21 cellular contexts compared by ENCODE assay signal in the genomic region with DNA sequence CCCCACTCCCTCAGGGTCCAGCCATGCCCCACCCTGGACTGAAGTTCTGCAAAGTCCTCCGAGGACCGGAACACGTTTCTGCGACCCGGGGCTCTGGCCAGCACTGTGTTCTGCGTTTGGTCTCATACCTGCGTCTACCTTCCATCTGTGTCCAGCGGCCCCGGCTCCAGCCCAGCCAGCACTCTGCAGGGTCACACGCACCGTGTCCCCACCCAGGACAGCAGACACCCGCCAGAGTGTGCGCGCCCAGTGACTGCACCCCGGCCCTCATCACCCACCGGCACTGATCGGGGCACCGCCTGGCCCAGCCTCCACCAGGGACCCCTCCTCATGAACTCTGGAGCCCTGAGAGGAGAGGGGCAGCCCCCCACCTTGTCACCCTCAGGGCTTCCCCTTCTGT.
"Had no signal": no experiment of that assay in that cellular context is flagged by ENCODE, and none has a peak within 500 bp of the region (broad histone marks: within the 10 kb centered on the region; RNA-seq: fewer than 3 reads in every experiment).

No MANE protein-coding gene starts in this region.

- H3K27ac Mint-ChIP-seq: activated CD4-positive, alpha-beta memory T cell treated with anti-CD3 and anti-CD28 coated beads, Interleukin-2, amount 10 ng/mL, durations not matched to agents 7 days and 5 days; activated CD8-positive, alpha-beta memory T cell treated with anti-CD3 and anti-CD28 coated beads, Interleukin-2, amount 10 ng/mL, durations not matched to agents 7 days and 5 days; activated naive CD4-positive, alpha-beta T cell treated with anti-CD3 and anti-CD28 coated beads for 36 hours; activated naive CD8-positive, alpha-beta T cell treated with anti-CD3 and anti-CD28 coated beads, Interleukin-2, amount 50 U/mL, for 24 hours; activated T-helper 2 cell treated with anti-CD3 and anti-CD28 coated beads, Interferon-gamma antibody, Interleukin-2, Interleukin-4, amounts not matched to agents 10 μg/mL and 5 μg/mL and 100 μg/mL, durations not matched to agents 14 hours and 24 hours and 36 hours; natural killer cell treated with Interleukin-12 subunit alpha and Interleukin-12 subunit beta and Interleukin-15 and Interleukin-18, amount 100 ng/mL, for 72 hours; T-cell; WTC11 had no signal

- ATAC-seq: activated CD8-positive, alpha-beta memory T cell treated with anti-CD3 and anti-CD28 coated beads, Interleukin-2, amount 10 ng/mL, durations not matched to agents 7 days and 5 days; activated naive CD8-positive, alpha-beta T cell treated with anti-CD3 and anti-CD28 coated beads, Interleukin-2, amount 50 U/mL, for 24 hours; esophagus mucosa; gastrocnemius medialis had no signal

- DNase-seq: activated CD4-positive, alpha-beta memory T cell treated with anti-CD3 and anti-CD28 coated beads, Interleukin-2, amount 10 ng/mL, durations not matched to agents 7 days and 5 days; activated CD4-positive, alpha-beta T cell treated with anti-CD3 and anti-CD28 coated beads for 48 hours; activated CD8-positive, alpha-beta memory T cell treated with anti-CD3 and anti-CD28 coated beads, Interleukin-2, amount 10 ng/mL, durations not matched to agents 7 days and 5 days; activated naive CD4-positive, alpha-beta T cell treated with anti-CD3 and anti-CD28 coated beads for 36 hours; activated naive CD8-positive, alpha-beta T cell treated with anti-CD3 and anti-CD28 coated beads, Interleukin-2, amount 50 U/mL, for 24 hours; caudate nucleus; colonic mucosa; gastrocnemius medialis; heart right ventricle; psoas muscle; stimulated activated CD4-positive, alpha-beta T cell treated with anti-CD3 and anti-CD28 coated beads, Interleukin-2, amount 100 ng/mL, for 24 hours; T-cell; testis had no signal

- H3K4me3 Mint-ChIP-seq: activated CD4-positive, alpha-beta memory T cell treated with anti-CD3 and anti-CD28 coated beads, Interleukin-2, amount 10 ng/mL, durations not matched to agents 7 days and 5 days; activated CD8-positive, alpha-beta memory T cell treated with anti-CD3 and anti-CD28 coated beads, Interleukin-2, amount 10 ng/mL, durations not matched to agents 7 days and 5 days; activated naive CD4-positive, alpha-beta T cell treated with anti-CD3 and anti-CD28 coated beads for 36 hours; activated naive CD8-positive, alpha-beta T cell treated with anti-CD3 and anti-CD28 coated beads, Interleukin-2, amount 50 U/mL, for 24 hours; brain; natural killer cell treated with Interleukin-12 subunit alpha and Interleukin-12 subunit beta and Interleukin-15 and Interleukin-18, amount 100 ng/mL, for 72 hours; T-cell; WTC11 had no signal

- H3K36me3 Mint-ChIP-seq: activated CD8-positive, alpha-beta memory T cell treated with anti-CD3 and anti-CD28 coated beads, Interleukin-2, amount 10 ng/mL, durations not matched to agents 7 days and 5 days; WTC11 had no signal

- H3K9me3 Mint-ChIP-seq: activated CD4-positive, alpha-beta memory T cell treated with anti-CD3 and anti-CD28 coated beads, Interleukin-2, amount 10 ng/mL, durations not matched to agents 7 days and 5 days; activated naive CD4-positive, alpha-beta T cell treated with anti-CD3 and anti-CD28 coated beads for 36 hours; activated naive CD8-positive, alpha-beta T cell treated with anti-CD3 and anti-CD28 coated beads, Interleukin-2, amount 50 U/mL, for 24 hours; activated T-helper 2 cell treated with anti-CD3 and anti-CD28 coated beads, Interferon-gamma antibody, Interleukin-2, Interleukin-4, amounts not matched to agents 10 μg/mL and 5 μg/mL and 100 μg/mL, durations not matched to agents 14 hours and 24 hours and 36 hours; brain; natural killer cell treated with Interleukin-12 subunit alpha and Interleukin-12 subunit beta and Interleukin-15 and Interleukin-18, amount 100 ng/mL, for 72 hours; T-cell; WTC11 had no signal

- H3K36me3 ChIP-seq: colonic mucosa had no signal

- H3K4me1 ChIP-seq: colonic mucosa, gastrocnemius medialis, heart right ventricle, psoas muscle, testis, upper lobe of left lung had no signal

- H3K4me3 ChIP-seq: colonic mucosa, gastrocnemius medialis, heart right ventricle, lung, psoas muscle, SK-N-MC, testis, upper lobe of left lung had no signal

- H3K9me3 ChIP-seq: colonic mucosa, gastrocnemius medialis, heart right ventricle, psoas muscle, testis, upper lobe of left lung had no signal

- H3K27ac ChIP-seq: colonic mucosa, gastrocnemius medialis, heart right ventricle, psoas muscle, SK-N-MC, testis, upper lobe of left lung had no signal

- H3K27me3 ChIP-seq: colonic mucosa, gastrocnemius medialis, testis, upper lobe of left lung had no signal

- H3K4me1 Mint-ChIP-seq: activated CD4-positive, alpha-beta memory T cell treated with anti-CD3 and anti-CD28 coated beads, Interleukin-2, amount 10 ng/mL, durations not matched to agents 7 days and 5 days; activated CD8-positive, alpha-beta memory T cell treated with anti-CD3 and anti-CD28 coated beads, Interleukin-2, amount 10 ng/mL, durations not matched to agents 7 days and 5 days; activated naive CD8-positive, alpha-beta T cell treated with anti-CD3 and anti-CD28 coated beads, Interleukin-2, amount 50 U/mL, for 24 hours; brain; WTC11 had no signal
